25 cellular contexts compared by ENCODE assay signal in the genomic region with DNA sequence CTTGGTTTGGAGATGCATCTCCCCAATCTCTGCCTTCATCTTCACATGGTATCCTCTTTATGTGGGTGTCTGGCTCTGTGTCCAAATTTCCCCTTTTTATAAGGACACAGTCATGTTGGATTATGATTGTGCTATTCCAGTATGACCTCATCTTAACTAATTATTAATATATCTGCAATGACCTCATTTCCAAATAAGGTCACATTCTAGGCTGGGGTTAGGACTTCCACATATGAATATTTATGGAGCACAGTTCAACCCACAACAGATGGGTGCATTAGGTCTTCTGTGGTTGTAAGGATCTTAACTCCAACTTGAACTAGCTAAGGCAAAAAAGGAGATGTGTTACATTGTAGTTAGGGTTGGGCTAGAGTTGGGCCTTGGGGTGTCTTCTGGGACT.
"Had no signal": no experiment of that assay in that cellular context is flagged by ENCODE, and none has a peak within 500 bp of the region (broad histone marks: within the 10 kb centered on the region; RNA-seq: fewer than 3 reads in every experiment).

No MANE protein-coding gene starts in this region.

- H3K9me3 ChIP-seq: neutrophil, thoracic aorta had no signal

- H3K36me3 ChIP-seq: heart right ventricle, neutrophil, thoracic aorta, uterus had no signal

- H3K4me3 ChIP-seq: heart right ventricle, left ventricle myocardium inferior, thoracic aorta, uterus had no signal

- ATAC-seq: activated CD8-positive, alpha-beta T cell treated with anti-CD3 and anti-CD28 coated beads for 36 hours; activated T-cell treated with anti-CD3 and anti-CD28 coated beads, Interleukin-2, amount 50 U/mL, for 4 hours; activated T-helper 17 cell treated with anti-CD3 and anti-CD28 coated beads, Interleukin-2, amount 50 U/mL, for 72 hours; esophagus mucosa; heart right ventricle; sciatic nerve; stimulated activated effector memory CD8-positive, alpha-beta T cell treated with anti-CD3 and anti-CD28 coated beads, Interleukin-12 subunit alpha, Interleukin-12 subunit beta, amount 100 ng/mL, for 72 hours had no signal

- H3K27me3 ChIP-seq: heart right ventricle, neutrophil, uterus had no signal

- H3K27ac ChIP-seq: heart right ventricle, left ventricle myocardium inferior, neutrophil, thoracic aorta, uterus had no signal

- DNase-seq: activated CD4-positive, alpha-beta T cell treated with anti-CD3 and anti-CD28 coated beads for 1 hour; activated CD4-positive, alpha-beta T cell treated with anti-CD3 and anti-CD28 coated beads, Interleukin-2, amount 10 ng/mL, durations not matched to agents 7 days and 5 days; activated CD8-positive, alpha-beta T cell treated with anti-CD3 and anti-CD28 coated beads for 36 hours; activated gamma-delta T cell treated with Interleukin-2 at 50 U/mL for 16 hours; activated naive CD4-positive, alpha-beta T cell treated with anti-CD3 and anti-CD28 coated beads, Interleukin-2, amount 50 U/mL, for 16 hours; activated T-cell treated with anti-CD3 and anti-CD28 coated beads, Interleukin-2, amount 50 U/mL, for 4 hours; amniotic stem cell; caudate nucleus; endodermal cell; foreskin fibroblast; heart right ventricle; left ventricle myocardium inferior; naive B cell; nephron progenitor cell; small intestine; stimulated activated CD4-positive, alpha-beta T cell treated with anti-CD3 and anti-CD28 coated beads, Interleukin-4, amount 100 ng/mL, for 24 hours; T-helper 2 cell; trophoblast cell; uterus had no signal

- H3K4me1 ChIP-seq: heart right ventricle, left ventricle myocardium inferior, uterus had no signal
